ENCODE assay signal across 8 cellular contexts in genomic region chr7:158151273-158151672, GRCh38.
A peak's percentile ranks its signal among the peaks of the same experiment; 100 is the strongest.
DNase-seq lines count a peak whose midpoint lies in the region; ATAC-seq and TF ChIP-seq lines count a peak whose summit lies in the region.
"Not testable (repeated sequence)": the region's sequence is repeated elsewhere in the genome, so short reads cannot be mapped to it uniquely, and the experiment has no call there.

No MANE protein-coding gene starts in this region.

- not testable (repeated sequence) for TF ChIP-seq CTCF in DND-41 (IDR thresholded peaks at IDR 0.05; ENCODE audit: borderline replicate concordance, extremely low read depth, low read length, poor library complexity, severe bottlenecking); ascending aorta (IDR thresholded peaks at IDR 0.05); lung (IDR thresholded peaks at IDR 0.05; ENCODE audit: control extremely low read depth, extremely low read depth)

- not testable (repeated sequence) for H3K9ac ChIP-seq in DND-41 (ENCODE audit: low read depth, low read length)

- peaks cover 33% of the 10 kb centered on the region for H3K9me3 ChIP-seq in DND-41 (ENCODE audit: insufficient read depth, low read length, severe bottlenecking)
- H3K9me3 ChIP-seq in ascending aorta; lung (ENCODE audit: control insufficient read depth in 2 of 2, insufficient read depth in 1 of 2, low read length in 1 of 2): not testable (repeated sequence)

- WGBS in lung, 2 donors, result 76 to 78% methylated on average over 17 of the region's 17 CpGs

- H3K27ac ChIP-seq in DND-41 (ENCODE audit: low read length); ascending aorta; lung (ENCODE audit: low read depth in 1 of 2, low read length in 1 of 2): not testable (repeated sequence)

- not testable (repeated sequence) for H3K79me2 ChIP-seq in DND-41 (ENCODE audit: insufficient read depth, low read length)

- H3K36me3 ChIP-seq in DND-41 (ENCODE audit: insufficient read depth, low read length); ascending aorta; lung (ENCODE audit: control insufficient read depth in 2 of 2, insufficient read depth in 2 of 2, low read length in 2 of 2): not testable (repeated sequence)

- not testable (repeated sequence) for H3K4me3 ChIP-seq in DND-41 (ENCODE audit: low read depth in 1 of 2, low read length in 2 of 2); ascending aorta; lung

- H3K27me3 ChIP-seq in DND-41 (ENCODE audit: insufficient read depth, low read length, poor library complexity); ascending aorta; lung (ENCODE audit: control insufficient read depth, insufficient read depth): not testable (repeated sequence)

- not testable (repeated sequence) for H4K20me1 ChIP-seq in DND-41 (ENCODE audit: insufficient read depth, low read length)

- DNase-seq in DND-41, result peak; percentile 24
- DNase-seq in SW480 (ENCODE audit: low spot score), result peak; percentile 94
- DNase-seq in activated CD8-positive, alpha-beta memory T cell treated with anti-CD3 and anti-CD28 coated beads, Interleukin-2, amount 50 U/mL, for 48 hours, result peak; percentile 63
- peak; percentile 17 to 74 for DNase-seq in ascending aorta (ENCODE audit: low spot score in 2 of 2)
- DNase-seq in fibroblast of gingiva (ENCODE audit: low read depth), result peak; percentile 15
- DNase-seq in lung (ENCODE audit: low spot score), result peak; percentile 72
- DNase-seq in stimulated activated CD4-positive, alpha-beta T cell treated with anti-CD3 and anti-CD28 coated beads, Interleukin-1b, Interleukin-23, amount 100 ng/mL, for 4 hours (ENCODE audit: low read depth in 2 of 2), result peak; percentile 9 to 11
- DNase-seq in ureter (ENCODE audit: low spot score), result peak; percentile 87

- ATAC-seq in DND-41 (ENCODE audit: insufficient read depth, low read depth); lung (ENCODE audit: insufficient read depth, low FRiP score): not testable (repeated sequence)

- H2AFZ ChIP-seq in DND-41 (ENCODE audit: low read depth, low read length), result not testable (repeated sequence)

- intact Hi-C loops in ascending aorta (cut with DNase I), result not testable (repeated sequence)

- not testable (repeated sequence) for H3K4me2 ChIP-seq in DND-41 (ENCODE audit: insufficient read depth, low read length)

- H3K4me1 ChIP-seq in DND-41 (ENCODE audit: insufficient read depth, low read length); ascending aorta; lung (ENCODE audit: control insufficient read depth in 2 of 2, insufficient read depth in 2 of 2, low read length in 2 of 2): not testable (repeated sequence)

Comparison
In these comparisons a context has a peak if more than half of its experiments do, and no peak if none do; other contexts are left out.
1. DNase-seq: peak in every context shown above with its lines; median percentile 94 in SW480; 87 in ureter; 72 in lung; 63 in activated CD8-positive, alpha-beta memory T cell treated with anti-CD3 and anti-CD28 coated beads, Interleukin-2, amount 50 U/mL, for 48 hours; 46 in ascending aorta; 24 in DND-41; 15 in fibroblast of gingiva; 10 in stimulated activated CD4-positive, alpha-beta T cell treated with anti-CD3 and anti-CD28 coated beads, Interleukin-1b, Interleukin-23, amount 100 ng/mL, for 4 hours.